In the genomic region with DNA sequence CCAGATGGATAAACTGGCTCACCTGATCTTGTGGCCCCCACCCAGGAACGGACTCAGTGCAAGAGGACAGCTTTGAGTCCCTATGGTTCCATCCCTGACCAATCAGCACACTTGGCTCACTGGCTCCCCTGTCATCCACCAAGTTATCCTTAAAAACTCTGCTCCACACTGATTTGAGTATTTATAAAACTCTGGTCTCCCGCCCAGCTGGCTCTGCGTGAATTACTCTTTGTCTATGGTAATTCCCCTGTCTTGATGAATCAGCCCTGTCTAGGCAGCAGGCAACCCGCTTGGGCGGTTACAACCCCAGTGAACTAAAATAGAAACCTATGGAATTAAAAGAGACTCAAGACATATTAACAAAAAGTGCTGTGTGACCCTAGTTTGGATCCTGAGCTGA, we compare ENCODE assay signal across 14 cellular contexts. TPM values are rescaled to one million over a fixed set of nuclear protein-coding genes. Genes with fewer than 3 reads are reported as not detected.
A peak's percentile ranks its signal among the peaks of the same experiment; 100 is the strongest.
DNase-seq lines count a peak whose midpoint lies in the region; ATAC-seq and TF ChIP-seq lines count a peak whose summit lies in the region.
"Had no signal": no experiment of that assay in that cellular context is flagged by ENCODE, and none has a peak within 500 bp of the region (broad histone marks: within the 10 kb centered on the region; RNA-seq: fewer than 3 reads in every experiment).

No MANE protein-coding gene starts in this region.

- no peak overlapping the region for H3K27ac ChIP-seq in RWPE1
- H3K27ac ChIP-seq: KMS-11, uterus had no signal

- no peak for ATAC-seq in HG02840 (IDR thresholded peaks at IDR 0.05; ENCODE audit: low FRiP score, unreplicated experiment)
- ATAC-seq: T-helper 17 cell had no signal

- no peak overlapping the region for H3K27ac Mint-ChIP-seq in activated CD4-positive, alpha-beta T cell treated with anti-CD3 and anti-CD28 coated beads, Interleukin-2, amount 10 ng/mL, durations not matched to agents 24 days and 14 days

- intact Hi-C loops in activated CD4-positive, alpha-beta T cell treated with anti-CD3 and anti-CD28 coated beads, Interleukin-2, amount 10 ng/mL, durations not matched to agents 24 days and 14 days (cut with micrococcal nuclease), result loop anchor here (1.0 kb wide), 1 partner anchor 29 kb away; no protein-coding TSS in a partner anchor

- H3K36me3 Mint-ChIP-seq in activated CD4-positive, alpha-beta T cell treated with anti-CD3 and anti-CD28 coated beads, Interleukin-2, amount 10 ng/mL, durations not matched to agents 24 days and 14 days (ENCODE audit: low read depth), result peaks cover 1% of the 10 kb centered on the region

- DNase-seq in activated CD4-positive, alpha-beta T cell treated with anti-CD3 and anti-CD28 coated beads, Interleukin-2, amount 10 ng/mL, durations not matched to agents 24 days and 14 days, result peak; percentile 63
- no peak for DNase-seq in activated CD4-positive, alpha-beta T cell treated with anti-CD3 and anti-CD28 coated beads for 4 hours
- peak; percentile 19 for DNase-seq in RWPE1 (ENCODE audit: low spot score)
- peak; percentile 14 for DNase-seq in globus pallidus (ENCODE audit: low spot score)
- DNase-seq in stimulated activated CD4-positive, alpha-beta T cell treated with anti-CD3 and anti-CD28 coated beads, Interleukin-2, amount 100 ng/mL, for 24 hours, result peak; percentile 31 to 46
- DNase-seq in activated CD8-positive, alpha-beta memory T cell treated with anti-CD3 and anti-CD28 coated beads for 24 hours, result no peak
- DNase-seq in T-helper 1 cell, result no peak
- DNase-seq: activated CD8-positive, alpha-beta memory T cell treated with anti-CD3 and anti-CD28 coated beads, Interleukin-2, amount 50 U/mL, for 48 hours; DND-41; erythroblast; T-helper 17 cell; uterus had no signal

- no peaks in the 10 kb centered on the region for H3K9me3 Mint-ChIP-seq in activated CD4-positive, alpha-beta T cell treated with anti-CD3 and anti-CD28 coated beads, Interleukin-2, amount 10 ng/mL, durations not matched to agents 24 days and 14 days

- peaks cover 38% of the 10 kb centered on the region for H3K4me1 Mint-ChIP-seq in activated CD4-positive, alpha-beta T cell treated with anti-CD3 and anti-CD28 coated beads, Interleukin-2, amount 10 ng/mL, durations not matched to agents 24 days and 14 days

- H3K27me3 Mint-ChIP-seq in activated CD4-positive, alpha-beta T cell treated with anti-CD3 and anti-CD28 coated beads, Interleukin-2, amount 10 ng/mL, durations not matched to agents 24 days and 14 days, result peaks cover 3% of the 10 kb centered on the region
- H3K27me3 Mint-ChIP-seq: T-helper 17 cell had no signal

- peak overlapping the region; percentile 3 for H3K4me3 Mint-ChIP-seq in activated CD4-positive, alpha-beta T cell treated with anti-CD3 and anti-CD28 coated beads, Interleukin-2, amount 10 ng/mL, durations not matched to agents 24 days and 14 days
- H3K4me3 Mint-ChIP-seq: T-helper 17 cell had no signal

- POLR2A ChIA-PET in RWPE1 (lab: Yijun Ruan, JAX; ENCODE audit: low non-redundant PET), result interaction anchor here (0.5 kb wide), 1 partner anchor 146 kb away, joined by 3 read pairs; no protein-coding TSS in a partner anchor

- CTCF ChIA-PET in RWPE1 (lab: Yijun Ruan, JAX), result no interaction called here

- TF ChIP-seq CTCF in RWPE1 (conservative IDR thresholded peaks at IDR 0.05; ENCODE audit: low read depth), result no peak

RNA-seq across cellular contexts. Expression of gene CD83, which starts 38.1 kb away (rescaled TPM):
- 80.2 and 84.8 TPM in 2 replicates for total RNA-seq in activated CD4-positive, alpha-beta T cell treated with anti-CD3 and anti-CD28 coated beads, Interleukin-2, amount 10 ng/mL, durations not matched to agents 24 days and 14 days

Comparison
In these comparisons a context has a peak if more than half of its experiments do, and no peak if none do; other contexts are left out.
1. DNase-seq: peak in activated CD4-positive, alpha-beta T cell treated with anti-CD3 and anti-CD28 coated beads, Interleukin-2, amount 10 ng/mL, durations not matched to agents 24 days and 14 days (single experiment), RWPE1 (single experiment), globus pallidus (single experiment) and stimulated activated CD4-positive, alpha-beta T cell treated with anti-CD3 and anti-CD28 coated beads, Interleukin-2, amount 100 ng/mL, for 24 hours (2 of 2); none in activated CD4-positive, alpha-beta T cell treated with anti-CD3 and anti-CD28 coated beads for 4 hours (0 of 2), activated CD8-positive, alpha-beta memory T cell treated with anti-CD3 and anti-CD28 coated beads for 24 hours (single experiment) and T-helper 1 cell (0 of 5).